Comparison of ENCODE assay signal across 10 cellular contexts in the genomic region with DNA sequence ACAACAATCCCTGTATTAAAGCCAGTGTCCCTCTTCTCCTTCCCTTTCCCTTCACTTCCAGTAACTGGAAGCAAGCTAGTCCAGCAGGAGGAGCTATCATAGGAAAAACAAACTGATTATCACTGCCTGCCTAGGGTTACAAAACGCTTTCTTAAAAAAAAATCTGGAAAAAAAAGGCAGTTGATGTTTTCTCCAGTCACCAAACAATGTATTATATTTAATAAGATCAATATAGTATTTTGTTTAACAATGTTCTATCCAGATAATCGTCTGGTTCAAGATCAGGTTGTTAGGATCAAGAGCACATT.
DNase-seq lines count a peak whose midpoint lies in the region; ATAC-seq and TF ChIP-seq lines count a peak whose summit lies in the region.
"Had no signal": no experiment of that assay in that cellular context is flagged by ENCODE, and none has a peak within 500 bp of the region (broad histone marks: within the 10 kb centered on the region; RNA-seq: fewer than 3 reads in every experiment).

No MANE protein-coding gene starts in this region.

- no peak overlapping the region for H3K4me3 ChIP-seq in sigmoid colon
- H3K4me3 ChIP-seq: coronary artery, SK-N-MC had no signal

- no peaks in the 10 kb centered on the region for H3K27me3 ChIP-seq in foreskin keratinocyte
- H3K27me3 ChIP-seq in sigmoid colon: no peaks in the 10 kb centered on the region

- peaks cover 11 to 82% (median 26%) of the 10 kb centered on the region in 4 donors for H3K36me3 ChIP-seq in sigmoid colon

- H3K36me3 Mint-ChIP-seq in T-helper 17 cell (ENCODE audit: low read depth): peaks cover 13% of the 10 kb centered on the region

- H3K4me1 ChIP-seq in foreskin keratinocyte (peaks cover 41% of the 10 kb centered on the region), sigmoid colon (peaks cover 0 to 20% (median 7%) of the 10 kb centered on the region in 4 donors)

- no peak for TF ChIP-seq POLR2A in sigmoid colon (IDR thresholded peaks at IDR 0.05)

- H3K27me3 Mint-ChIP-seq in T-helper 17 cell: no peaks in the 10 kb centered on the region

- peaks cover 23% of the 10 kb centered on the region for H3K4me1 Mint-ChIP-seq in T-helper 17 cell

- H3K27ac ChIP-seq in foreskin keratinocyte: peak overlapping the region; percentile 23
- H3K27ac ChIP-seq in sigmoid colon: peak overlapping the region; percentile 1 to 59 (median 40)
- H3K27ac ChIP-seq: SK-N-MC had no signal

- intact Hi-C loops in sigmoid colon (cut with DNase I): no loop called here

- H3K4me3 Mint-ChIP-seq in T-helper 17 cell: no peak overlapping the region

- no peak for ATAC-seq in T-helper 17 cell
- peak; percentile 26 for ATAC-seq in foreskin keratinocyte
- ATAC-seq in GM18502 (IDR thresholded peaks at IDR 0.05; ENCODE audit: poor library complexity, unreplicated experiment): no peak

- WGBS in sigmoid colon, 2 donors: 36 to 50% methylated on average over 2 of the region's 2 CpGs

- H3K9me3 ChIP-seq in T-helper 17 cell (ENCODE audit: control insufficient read depth, low read length, poor library complexity, severe bottlenecking): no peaks in the 10 kb centered on the region
- no peaks in the 10 kb centered on the region for H3K9me3 ChIP-seq in sigmoid colon

- peak overlapping the region; percentile 54 for H3K27ac Mint-ChIP-seq in T-helper 17 cell

- DNase-seq in EL (peak; percentile 25), T-helper 17 cell (no peak), foreskin keratinocyte (no peak), sigmoid colon (no peak), RKO (ENCODE audit: low spot score) (no peak), glomerular visceral epithelial cell (ENCODE audit: extremely low spot score) (no peak)
- DNase-seq in NK-92 treated with Interleukin-12 subunit alpha and Interleukin-12 subunit beta, amount 100 ng/mL, for 24 hours (lab: John Stamatoyannopoulos, UW): no peak

- TF ChIP-seq CTCF in foreskin keratinocyte (conservative IDR thresholded peaks at IDR 0.05) (peak; percentile 65), sigmoid colon (IDR thresholded peaks at IDR 0.05) (peak in 3 of 4 experiments; percentile 26 to 39 (median 31))

- TF ChIP-seq EP300 in sigmoid colon (IDR thresholded peaks at IDR 0.05): no peak
